30 cellular contexts compared by ENCODE assay signal in the genomic region with DNA sequence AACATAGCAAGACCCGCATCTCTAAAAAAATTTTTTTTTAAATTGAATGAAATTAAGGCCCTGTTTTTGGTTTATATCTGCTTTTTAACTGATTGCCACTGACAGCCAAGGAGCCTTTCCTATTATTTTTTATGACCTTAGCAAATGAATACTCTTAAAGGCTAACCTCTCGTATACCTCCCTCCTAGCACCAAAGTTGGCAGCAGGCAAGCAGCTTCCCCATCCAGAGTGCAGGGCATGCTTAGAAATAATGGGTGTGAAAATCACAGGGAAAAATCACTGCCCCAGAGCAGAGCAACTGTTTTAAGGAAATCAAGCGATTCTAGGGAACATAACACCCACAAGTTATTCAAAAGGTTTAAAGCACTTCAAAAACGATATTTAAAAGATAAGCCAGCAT. TPM values are rescaled to one million over a fixed set of nuclear protein-coding genes. Genes with fewer than 3 reads are reported as not detected.
"Had no signal": no experiment of that assay in that cellular context is flagged by ENCODE, and none has a peak within 500 bp of the region (broad histone marks: within the 10 kb centered on the region; RNA-seq: fewer than 3 reads in every experiment).

No MANE protein-coding gene starts in this region.

- FAIRE-seq: urothelium cell line had no signal

- ATAC-seq: stimulated activated effector memory CD8-positive, alpha-beta T cell treated with anti-CD3 and anti-CD28 coated beads, Interleukin-12 subunit alpha, Interleukin-12 subunit beta, amount 100 ng/mL, for 72 hours; stimulated activated memory B cell treated with anti-CD40 and anti-IgM and Interleukin-4, amounts not matched to agents 10 μg/mL and 1 μg/mL and 100 μg/mL, for 72 hours; stimulated activated naive B cell treated with anti-CD40 and anti-IgM and Interleukin-4, amounts not matched to agents 10 μg/mL and 1 μg/mL and 100 μg/mL, for 72 hours; stimulated activated naive CD8-positive, alpha-beta T cell treated with anti-CD3 and anti-CD28 coated beads, Interleukin-15, amount 100 ng/mL, for 72 hours; stimulated activated naive CD8-positive, alpha-beta T cell treated with anti-CD3 and anti-CD28 coated beads, Interleukin-15, Interleukin-2, amounts not matched to agents 100 U/mL and 50 U/mL, for 24 hours; upper lobe of right lung had no signal

- H3K4me1 ChIP-seq: suprapubic skin, testis, thyroid gland, tibial artery, tibial nerve, transverse colon, upper lobe of left lung, upper lobe of right lung, uterus, vagina had no signal

- H3K27me3 ChIP-seq: suprapubic skin, testis, thyroid gland, tibial artery, tibial nerve, transverse colon, upper lobe of left lung, upper lobe of right lung, uterus, vagina had no signal

- H3K9me3 ChIP-seq: suprapubic skin, testis, thoracic aorta, thyroid gland, tibial artery, tibial nerve, transverse colon, upper lobe of left lung, upper lobe of right lung, uterus, vagina had no signal

- DNase-seq: stimulated activated CD4-positive, alpha-beta T cell treated with anti-CD3 and anti-CD28 coated beads, Interleukin-2, amount 100 ng/mL, for 48 hours; stimulated activated CD4-positive, alpha-beta T cell treated with anti-CD3 and anti-CD28 coated beads, Interleukin-4, amount 100 ng/mL, for 1 hour; stimulated activated CD4-positive, alpha-beta T cell treated with anti-CD3 and anti-CD28 coated beads, Interleukin-4, amount 100 ng/mL, for 24 hours; stimulated activated CD4-positive, alpha-beta T cell treated with anti-CD3 and anti-CD28 coated beads, Interleukin-4, amount 100 ng/mL, for 4 hours; stimulated activated CD8-positive, alpha-beta memory T cell treated with anti-CD3 and anti-CD28 coated beads, Interleukin-4, amount 100 ng/mL, for 48 hours; stimulated activated naive B cell treated with anti-CD40 and anti-IgM and Interleukin-4, amounts not matched to agents 10 μg/mL and 1 μg/mL and 100 μg/mL, for 72 hours; stimulated activated naive CD4-positive, alpha-beta T cell; stimulated activated naive CD4-positive, alpha-beta T cell treated with Interleukin-2 at 50 U/mL for 16 hours; stimulated activated naive CD8-positive, alpha-beta T cell treated with anti-CD3 and anti-CD28 coated beads, Interleukin-15, amount 100 ng/mL, for 72 hours; stimulated activated naive CD8-positive, alpha-beta T cell treated with anti-CD3 and anti-CD28 coated beads, Interleukin-15, Interleukin-2, amounts not matched to agents 100 U/mL and 50 U/mL, for 24 hours; substantia nigra; testis; thyroid gland; tibial artery; transverse colon; trophoblast cell; upper lobe of left lung; upper lobe of right lung; uterus had no signal

- H3K4me3 ChIP-seq: suprapubic skin, testis, thoracic aorta, thyroid gland, tibial artery, tibial nerve, transverse colon, upper lobe of left lung, upper lobe of right lung, uterus, vagina had no signal

- H3K36me3 ChIP-seq: suprapubic skin, thoracic aorta, thyroid gland, tibial artery, tibial nerve, transverse colon, upper lobe of right lung, uterus, vagina had no signal

- H3K27ac ChIP-seq: suprapubic skin, testis, thoracic aorta, thyroid gland, tibial artery, tibial nerve, transverse colon, upper lobe of left lung, upper lobe of right lung, uterus, vagina had no signal

RNA-seq across cellular contexts. Expression of a gene that starts 20.7 kb away (rescaled TPM):
- total RNA-seq: urinary bladder had no signal

RNA-seq across cellular contexts. Expression of a gene that starts 33.1 kb away (rescaled TPM):
- total RNA-seq: subcutaneous adipose tissue, temporal lobe, thoracic aorta, tibial nerve, transverse colon, upper lobe of right lung, ureter, urinary bladder, vagina had no signal
